In genomic region chr7:67947191-67947590, GRCh38 we compare ENCODE assay signal across 8 cellular contexts.
"Had no signal": no experiment of that assay in that cellular context is flagged by ENCODE, and none has a peak within 500 bp of the region (broad histone marks: within the 10 kb centered on the region; RNA-seq: fewer than 3 reads in every experiment).

No MANE protein-coding gene starts in this region.

- ATAC-seq: GM23338, HCT116 had no signal

- DNase-seq: GM23248, GOT3, H7, H9, HCEC 1CT, HFFc6 had no signal
